In genomic region chr14:63636094-63636635, GRCh38 we compare ENCODE assay signal across 6 cellular contexts. TPM values are rescaled to one million over a fixed set of nuclear protein-coding genes. Genes with fewer than 3 reads are reported as not detected.
DNase-seq lines count a peak whose midpoint lies in the region; ATAC-seq, FAIRE-seq and TF ChIP-seq lines count a peak whose summit lies in the region.
"Not testable (repeated sequence)": the region's sequence is repeated elsewhere in the genome, so short reads cannot be mapped to it uniquely, and the experiment has no call there.

No MANE protein-coding gene starts in this region.

- H3K9ac ChIP-seq in H1 (replicated peaks in 1 of 4; ENCODE audit: extremely low read depth in 1 of 4, low read depth in 3 of 4, low read length in 3 of 4), result not testable (repeated sequence)

- H4K8ac ChIP-seq in H1 (ENCODE audit: extremely low read depth, insufficient read depth, low read length), result not testable (repeated sequence)

- H4K20me1 ChIP-seq in H1 (replicated peaks in 1 of 2; ENCODE audit: control insufficient read depth in 1 of 2, insufficient read depth in 2 of 2, low read length in 2 of 2), result not testable (repeated sequence)

- not testable (repeated sequence) for H3K14ac ChIP-seq in H1 (ENCODE audit: insufficient read length)

- CTCF ChIA-PET in T-cell (lab: Charles Lee); H1 (lab: Charles Lee; ENCODE audit: partially characterized antibody): not testable (repeated sequence)

- not testable (repeated sequence) for H3K79me1 ChIP-seq in H1 (ENCODE audit: low read depth, low read length)

- TF ChIP-seq RAD21 in H1 (IDR thresholded peaks at IDR 0.05 in 1 of 2, conservative IDR thresholded peaks at IDR 0.05 in 1 of 2; ENCODE audit: low read depth in 2 of 2, low read length in 2 of 2), result not testable (repeated sequence)

- not testable (repeated sequence) for ATAC-seq in T-cell (replicated peaks in 1 of 4); activated T-cell treated with anti-CD3 and anti-CD28 coated beads, Interleukin-2, amount 50 U/mL, for 72 hours (replicated peaks in 1 of 2); natural killer cell

- H2BK120ac ChIP-seq in H1 (replicated peaks; ENCODE audit: low read depth, low read length), result not testable (repeated sequence)

- not testable (repeated sequence) for TF ChIP-seq EP300 in H1 (IDR thresholded peaks at IDR 0.05; ENCODE audit: borderline replicate concordance in 1 of 2, low read depth in 2 of 2, low read length in 2 of 2)

- H4K5ac ChIP-seq in H1 (ENCODE audit: insufficient read length, low read depth, low read length), result not testable (repeated sequence)

- peak overlapping the region in 1 of 3 donors; percentile 27 for H3K4me3 Mint-ChIP-seq in T-cell
- H3K4me3 Mint-ChIP-seq in activated T-cell treated with anti-CD3 and anti-CD28 coated beads, Interleukin-2, amount 50 U/mL, for 72 hours, result peak overlapping the region in 1 of 2 donors; percentile 19
- H3K4me3 Mint-ChIP-seq in activated naive CD8-positive, alpha-beta T cell treated with anti-CD3 and anti-CD28 coated beads for 36 hours; natural killer cell: not testable (repeated sequence)

- not testable (repeated sequence) for H2BK15ac ChIP-seq in H1 (ENCODE audit: low read length)

- not testable (repeated sequence) for H2AK5ac ChIP-seq in H1 (ENCODE audit: low read depth, low read length)

- not testable (repeated sequence) for H3K4me2 ChIP-seq in H1 (ENCODE audit: insufficient read depth in 1 of 2, low read depth in 2 of 2, low read length in 2 of 2)

- not testable (repeated sequence) for H3K23me2 ChIP-seq in H1 (ENCODE audit: low read depth, low read length)

- not testable (repeated sequence) for H2BK20ac ChIP-seq in H1 (ENCODE audit: low read length)

- peaks cover 62 to 69% (median 67%) of the 10 kb centered on the region in 3 donors for H3K4me1 Mint-ChIP-seq in T-cell
- H3K4me1 Mint-ChIP-seq in activated T-cell treated with anti-CD3 and anti-CD28 coated beads, Interleukin-2, amount 50 U/mL, for 72 hours (ENCODE audit: low read depth), result peaks cover 64% of the 10 kb centered on the region
- H3K4me1 Mint-ChIP-seq in activated naive CD8-positive, alpha-beta T cell treated with anti-CD3 and anti-CD28 coated beads for 36 hours, result peaks cover 55% of the 10 kb centered on the region
- H3K4me1 Mint-ChIP-seq in natural killer cell, result peaks cover 37 to 50% of the 10 kb centered on the region in 2 donors

- not testable (repeated sequence) for H2BK5ac ChIP-seq in H1 (ENCODE audit: low read depth, low read length)

- H3K9me3 Mint-ChIP-seq in T-cell, result peaks cover 5 to 17% (median 12%) of the 10 kb centered on the region in 3 donors
- peaks cover 12 to 14% of the 10 kb centered on the region in 2 donors for H3K9me3 Mint-ChIP-seq in activated T-cell treated with anti-CD3 and anti-CD28 coated beads, Interleukin-2, amount 50 U/mL, for 72 hours
- H3K9me3 Mint-ChIP-seq in activated naive CD8-positive, alpha-beta T cell treated with anti-CD3 and anti-CD28 coated beads for 36 hours, result peaks cover 22% of the 10 kb centered on the region
- not testable (repeated sequence) for H3K9me3 Mint-ChIP-seq in natural killer cell

- H3K79me2 ChIP-seq in H1 (ENCODE audit: control insufficient read depth in 1 of 2, insufficient read depth in 2 of 2, low read length in 2 of 2), result peaks cover 18 to 90% of the 10 kb centered on the region in 2 experiments

- H3K27ac Mint-ChIP-seq in T-cell (peak overlapping the region; percentile 11 to 49), natural killer cell (peak overlapping the region; percentile 7 to 50)
- H3K27ac Mint-ChIP-seq in activated T-cell treated with anti-CD3 and anti-CD28 coated beads, Interleukin-2, amount 50 U/mL, for 72 hours, result peak overlapping the region; percentile 39
- H3K27ac Mint-ChIP-seq in activated naive CD8-positive, alpha-beta T cell treated with anti-CD3 and anti-CD28 coated beads for 36 hours, result peak overlapping the region; percentile 8

- H3K56ac ChIP-seq in H1 (replicated peaks; ENCODE audit: insufficient read length, low read depth, low read length), result not testable (repeated sequence)

- not testable (repeated sequence) for H4K91ac ChIP-seq in H1 (replicated peaks; ENCODE audit: insufficient read length, low read length)

- H3K23ac ChIP-seq in H1 (ENCODE audit: insufficient read length), result not testable (repeated sequence)

- FAIRE-seq in H1 (lab: Jason Lieb, UNC), result not testable (repeated sequence)

- peaks cover 39% of the 10 kb centered on the region for H3K36me3 Mint-ChIP-seq in T-cell
- peaks cover 23 to 28% of the 10 kb centered on the region in 2 donors for H3K36me3 Mint-ChIP-seq in activated T-cell treated with anti-CD3 and anti-CD28 coated beads, Interleukin-2, amount 50 U/mL, for 72 hours (ENCODE audit: insufficient read depth in 2 of 2)
- H3K36me3 Mint-ChIP-seq in activated naive CD8-positive, alpha-beta T cell treated with anti-CD3 and anti-CD28 coated beads for 36 hours, result peaks cover 51% of the 10 kb centered on the region
- H3K36me3 Mint-ChIP-seq in natural killer cell, result not testable (repeated sequence)

- not testable (repeated sequence) for H3K27me3 Mint-ChIP-seq in T-cell; activated T-cell treated with anti-CD3 and anti-CD28 coated beads, Interleukin-2, amount 50 U/mL, for 72 hours (ENCODE audit: low read depth); activated naive CD8-positive, alpha-beta T cell treated with anti-CD3 and anti-CD28 coated beads for 36 hours; natural killer cell (ENCODE audit: low read depth in 2 of 2)

- intact Hi-C loops in natural killer cell (cut with micrococcal nuclease), result not testable (repeated sequence)

- POLR2A ChIA-PET in T-cell (lab: Charles Lee); H1 (lab: Charles Lee; ENCODE audit: partially characterized antibody): not testable (repeated sequence)

- H3K18ac ChIP-seq in H1 (ENCODE audit: extremely low read depth, low read length), result not testable (repeated sequence)

- H3K36me3 ChIP-seq in H1 (ENCODE audit: control insufficient read depth in 2 of 4, insufficient read depth in 4 of 4, low read length in 3 of 4), result not testable (repeated sequence)

- not testable (repeated sequence) for H2AFZ ChIP-seq in H1 (ENCODE audit: low read length)

- not testable (repeated sequence) for H3K4me3 ChIP-seq in H1 (ENCODE audit: extremely low read depth in 1 of 4, insufficient read depth in 2 of 4, low read depth in 3 of 4, low read length in 4 of 4)

- H3K27me3 ChIP-seq in H1 (replicated peaks in 1 of 4; ENCODE audit: control insufficient read depth in 3 of 4, extremely low read depth in 1 of 4, insufficient read depth in 3 of 4, low read length in 3 of 4), result not testable (repeated sequence)

- TF ChIP-seq CTCF in H1 (IDR thresholded peaks at IDR 0.05; ENCODE audit: control extremely low read depth in 1 of 3, insufficient read depth in 1 of 3, low read depth in 1 of 3, low read length in 3 of 3); natural killer cell (IDR thresholded peaks at IDR 0.05): not testable (repeated sequence)

- H3K27ac ChIP-seq in H1 (ENCODE audit: low read depth, low read length), result not testable (repeated sequence)

- TF ChIP-seq POLR2A in H1 (IDR thresholded peaks at IDR 0.05; ENCODE audit: control extremely low read depth in 1 of 2, low read depth in 2 of 2, low read length in 2 of 2), result not testable (repeated sequence)

- DNase-seq in EL, result peak; percentile 55
- DNase-seq in T-cell; activated T-cell treated with anti-CD3 and anti-CD28 coated beads, Interleukin-2, amount 50 U/mL, for 72 hours; activated naive CD8-positive, alpha-beta T cell treated with anti-CD3 and anti-CD28 coated beads for 36 hours; H1 (ENCODE audit: low read depth in 1 of 2, low spot score in 2 of 2); natural killer cell: not testable (repeated sequence)

- not testable (repeated sequence) for H3K9me3 ChIP-seq in H1 (ENCODE audit: insufficient read depth in 2 of 2, low read depth in 1 of 2, low read length in 1 of 2)

- not testable (repeated sequence) for H3K4me1 ChIP-seq in H1 (replicated peaks in 1 of 4; ENCODE audit: control insufficient read depth in 3 of 4, insufficient read depth in 4 of 4, low read length in 3 of 4)

- not testable (repeated sequence) for H3K4ac ChIP-seq in H1 (replicated peaks; ENCODE audit: insufficient read length, low read depth, low read length)

- H2BK12ac ChIP-seq in H1 (ENCODE audit: low read depth, low read length), result not testable (repeated sequence)

- 91% methylated on average over 4 of the region's 4 CpGs; no CpG with 5 or more reads in 1 of the 2 experiments for WGBS in H1 (ENCODE audit: extremely low coverage in 1 of 2, insufficient coverage in 1 of 2, insufficient read length in 1 of 2, insufficient replicate concordance in 2 of 2, low coverage in 1 of 2, low lambda C conversion rate in 2 of 2, missing lambda C conversion rate in 1 of 2), 2 experiments

TF ChIP-seq in H1, 55 proteins besides CTCF, POLR2A, EP300 and RAD21:
- 0 out of 2 replicates have a peak, but pooled peaks have one; percentile 19 for TF ChIP-seq MAFK (IDR thresholded peaks at IDR 0.05; ENCODE audit: low read depth, low read length)
TF ChIP-seq in H1: peak in this region for 1; not testable (repeated sequence) for 54.

RNA-seq across cellular contexts. Expression of gene WDR89, which starts 5.5 kb away (rescaled TPM):
- total RNA-seq in T-cell, result 10 to 100 TPM; 12.1 to 31.3 (median 25.7) TPM
- 10 to 100 TPM; 18.1 to 23.5 TPM for total RNA-seq in activated T-cell treated with anti-CD3 and anti-CD28 coated beads, Interleukin-2, amount 50 U/mL, for 72 hours
- total RNA-seq in activated naive CD8-positive, alpha-beta T cell treated with anti-CD3 and anti-CD28 coated beads for 36 hours, result 10 to 100 TPM; 24.7 to 28.2 TPM
- total RNA-seq in H1 (2021; fragmentation: NEBNext Ultra II Directional; extraction: Animal tissue kit (Norgen Biotek cat#: 25700)), result 32.0 and 32.9 TPM in 2 replicates
- 4.1 and 8.3 TPM in 2 replicates for polyA plus RNA-seq in H1 (2011; rRNA removed)
- polyA plus RNA-seq in H1 (2011; cell fraction: cytosol; rRNA removed), result 11.5 TPM
- polyA plus RNA-seq in H1 (2011; cell fraction: nucleus; rRNA removed), result 2.4 TPM
- polyA plus RNA-seq in H1 (2012, experiment 1 of 2), result 13.2 to 26.1 TPM (median 16.1 TPM) in 4 replicates
- polyA plus RNA-seq in H1 (2012, experiment 2 of 2), result 1.6 TPM
- polyA plus RNA-seq in H1 (2013, experiment 1 of 2), result 16.3 TPM
- polyA plus RNA-seq in H1 (2013, experiment 2 of 2), result 17.1 TPM
- polyA minus RNA-seq in H1 (2011; rRNA and poly(A)+ RNA removed), result 18.4 and 23.0 TPM in 2 replicates
- 11.7 TPM for polyA minus RNA-seq in H1 (2011; cell fraction: cytosol; rRNA and poly(A)+ RNA removed)
- 15.8 TPM for polyA minus RNA-seq in H1 (2011; cell fraction: nucleus; rRNA and poly(A)+ RNA removed)
- 10 to 100 TPM in 2 of 3 donors, 1 to 10 TPM in 1; 9.6 to 13.4 (median 10.7) TPM for total RNA-seq in natural killer cell
